8 cellular contexts compared by ENCODE assay signal in the genomic region with DNA sequence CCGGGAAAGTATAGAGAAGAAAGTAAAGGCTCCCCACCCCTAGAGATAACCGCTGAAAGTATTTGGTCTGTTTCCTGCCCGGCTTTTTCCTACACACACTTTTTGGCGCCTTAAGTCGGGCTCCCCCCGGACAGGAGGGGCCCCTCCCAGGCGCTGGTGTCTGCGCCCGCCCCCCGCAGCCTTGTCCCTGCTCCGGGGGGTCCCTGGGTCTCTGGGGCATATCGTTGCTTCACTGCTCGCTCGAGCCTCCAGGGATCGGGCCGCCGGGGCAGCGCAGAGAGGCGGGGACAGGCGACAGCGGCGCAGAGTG. TPM values are rescaled to one million over a fixed set of nuclear protein-coding genes. Genes with fewer than 3 reads are reported as not detected.
DNase-seq lines count a peak whose midpoint lies in the region; ATAC-seq and TF ChIP-seq lines count a peak whose summit lies in the region.

No MANE protein-coding gene starts in this region.

- H3K27me3 Mint-ChIP-seq in activated naive CD4-positive, alpha-beta T cell treated with anti-CD3 and anti-CD28 coated beads for 36 hours (ENCODE audit: low read depth) = peaks cover 35% of the 10 kb centered on the region
- H3K27me3 Mint-ChIP-seq in activated T-helper 1 cell treated with anti-CD3 and anti-CD28 coated beads, Interleukin-12 subunit alpha, Interleukin-12 subunit beta, Interleukin-2, Interleukin-4 antibody, amounts not matched to agents 30 ng/mL and 10 ng/mL and 1 ng/mL, durations not matched to agents 14 hours and 24 hours and 36 hours (ENCODE audit: insufficient read depth) = peaks cover 34% of the 10 kb centered on the region

- H3K36me3 Mint-ChIP-seq in activated naive CD4-positive, alpha-beta T cell treated with anti-CD3 and anti-CD28 coated beads for 36 hours (ENCODE audit: low read depth) = peaks cover 7% of the 10 kb centered on the region
- peaks cover 2% of the 10 kb centered on the region for H3K36me3 Mint-ChIP-seq in activated T-helper 1 cell treated with anti-CD3 and anti-CD28 coated beads, Interleukin-12 subunit alpha, Interleukin-12 subunit beta, Interleukin-2, Interleukin-4 antibody, amounts not matched to agents 30 ng/mL and 10 ng/mL and 1 ng/mL, durations not matched to agents 14 hours and 24 hours and 36 hours (ENCODE audit: low read depth)

- H3K36me3 ChIP-seq in left lung (peaks cover 0 to 32% of the 10 kb centered on the region in 2 donors), transverse colon (peaks cover 0 to 14% (median 0%) of the 10 kb centered on the region in 4 donors)

- H3K4me3 ChIP-seq in left lung (peak overlapping the region; percentile 32 to 53), transverse colon (peak overlapping the region; percentile 25 to 64 (median 46))

- in situ Hi-C loops in transverse colon (cut with MboI; ENCODE audit: low pct_ligation_motif_present in 1 of 4, low pct_unique_long_range_greater_than_20kb in 1 of 4, low sequenced_read_pairs in 3 of 4) = no loop called here

- H3K9me3 Mint-ChIP-seq in activated naive CD4-positive, alpha-beta T cell treated with anti-CD3 and anti-CD28 coated beads for 36 hours = no peaks in the 10 kb centered on the region
- H3K9me3 Mint-ChIP-seq in activated T-helper 1 cell treated with anti-CD3 and anti-CD28 coated beads, Interleukin-12 subunit alpha, Interleukin-12 subunit beta, Interleukin-2, Interleukin-4 antibody, amounts not matched to agents 30 ng/mL and 10 ng/mL and 1 ng/mL, durations not matched to agents 14 hours and 24 hours and 36 hours = no peaks in the 10 kb centered on the region

- TF ChIP-seq POLR2A in transverse colon (IDR thresholded peaks at IDR 0.05) = no peak

- 3% methylated on average over 16 of the region's 22 CpGs; no CpG with 5 or more reads in 1 of the 2 donors for WGBS in transverse colon (ENCODE audit: low coverage in 1 of 2), 2 donors

- H3K27ac ChIP-seq in left lung (peak overlapping the region; percentile 58 to 80), transverse colon (peak overlapping the region; percentile 91 to 95 (median 94))

- TF ChIP-seq CTCF in left lung (IDR thresholded peaks at IDR 0.05) (no peak), transverse colon (IDR thresholded peaks at IDR 0.05) (no peak)

- CTCF ChIA-PET in activated naive CD4-positive, alpha-beta T cell treated with anti-CD3 and anti-CD28 coated beads for 36 hours (lab: Charles Lee) = no interaction called here

- H3K27ac Mint-ChIP-seq in activated naive CD4-positive, alpha-beta T cell treated with anti-CD3 and anti-CD28 coated beads for 36 hours = no peak overlapping the region
- no peak overlapping the region for H3K27ac Mint-ChIP-seq in activated T-helper 1 cell treated with anti-CD3 and anti-CD28 coated beads, Interleukin-12 subunit alpha, Interleukin-12 subunit beta, Interleukin-2, Interleukin-4 antibody, amounts not matched to agents 30 ng/mL and 10 ng/mL and 1 ng/mL, durations not matched to agents 14 hours and 24 hours and 36 hours

- H3K9me3 ChIP-seq in left lung = no peaks in the 10 kb centered on the region
- H3K9me3 ChIP-seq in transverse colon = no peaks in the 10 kb centered on the region

- ATAC-seq in left lung (no peak), GM21423 (IDR thresholded peaks at IDR 0.05; ENCODE audit: unreplicated experiment) (no peak)

- no peak for DNase-seq in activated naive CD4-positive, alpha-beta T cell treated with anti-CD3 and anti-CD28 coated beads for 36 hours
- DNase-seq in activated naive CD4-positive, alpha-beta T cell treated with anti-CD3 and anti-CD28 coated beads, Interleukin-2, amount 50 U/mL, for 16 hours = no peak
- no peak for DNase-seq in activated T-helper 1 cell treated with anti-CD3 and anti-CD28 coated beads, Interleukin-12 subunit alpha, Interleukin-12 subunit beta, Interleukin-2, Interleukin-4 antibody, amounts not matched to agents 30 ng/mL and 10 ng/mL and 1 ng/mL, durations not matched to agents 14 hours and 24 hours and 36 hours (ENCODE audit: low spot score)
- DNase-seq in left lung = no peak
- no peak for DNase-seq in transverse colon
- no peak for DNase-seq in effector CD8-positive, alpha-beta T cell (lab: John Stamatoyannopoulos, UW)
- no peak for DNase-seq in globus pallidus (ENCODE audit: low spot score)

- H3K4me3 Mint-ChIP-seq in activated naive CD4-positive, alpha-beta T cell treated with anti-CD3 and anti-CD28 coated beads for 36 hours = peak overlapping the region; percentile 48
- peak overlapping the region; percentile 81 for H3K4me3 Mint-ChIP-seq in activated T-helper 1 cell treated with anti-CD3 and anti-CD28 coated beads, Interleukin-12 subunit alpha, Interleukin-12 subunit beta, Interleukin-2, Interleukin-4 antibody, amounts not matched to agents 30 ng/mL and 10 ng/mL and 1 ng/mL, durations not matched to agents 14 hours and 24 hours and 36 hours

- H3K27me3 ChIP-seq in left lung (peaks cover 7 to 45% of the 10 kb centered on the region in 2 donors), transverse colon (peaks cover 66% of the 10 kb centered on the region)

- intact Hi-C loops in activated naive CD4-positive, alpha-beta T cell treated with anti-CD3 and anti-CD28 coated beads for 36 hours (cut with micrococcal nuclease) = no loop called here
- intact Hi-C loops in activated T-helper 1 cell treated with anti-CD3 and anti-CD28 coated beads, Interleukin-12 subunit alpha, Interleukin-12 subunit beta, Interleukin-2, Interleukin-4 antibody, amounts not matched to agents 30 ng/mL and 10 ng/mL and 1 ng/mL, durations not matched to agents 14 hours and 24 hours and 36 hours (cut with micrococcal nuclease) = loop anchor here (1.0 kb wide), 1 partner anchor 7 kb away; no protein-coding TSS in a partner anchor
- intact Hi-C loops in left lung (cut with DNase I) = no loop called here
- intact Hi-C loops in transverse colon (cut with DNase I; ENCODE audit: low total_unique reads) = no loop called here

- peaks cover 47 to 92% of the 10 kb centered on the region in 2 donors for H3K4me1 ChIP-seq in left lung
- peaks cover 28 to 87% (median 78%) of the 10 kb centered on the region in 4 donors for H3K4me1 ChIP-seq in transverse colon

- no peak for TF ChIP-seq EP300 in transverse colon (IDR thresholded peaks at IDR 0.05; ENCODE audit: low read depth)

- H3K4me1 Mint-ChIP-seq in activated naive CD4-positive, alpha-beta T cell treated with anti-CD3 and anti-CD28 coated beads for 36 hours (ENCODE audit: low read depth) = peaks cover 32% of the 10 kb centered on the region
- H3K4me1 Mint-ChIP-seq in activated T-helper 1 cell treated with anti-CD3 and anti-CD28 coated beads, Interleukin-12 subunit alpha, Interleukin-12 subunit beta, Interleukin-2, Interleukin-4 antibody, amounts not matched to agents 30 ng/mL and 10 ng/mL and 1 ng/mL, durations not matched to agents 14 hours and 24 hours and 36 hours (ENCODE audit: low read depth) = peaks cover 6% of the 10 kb centered on the region

RNA-seq across cellular contexts. Expression of a gene that starts 0.9 kb away (rescaled TPM):
- under 1 TPM; 0.32 to 0.41 TPM for total RNA-seq in activated naive CD4-positive, alpha-beta T cell treated with anti-CD3 and anti-CD28 coated beads for 36 hours
- total RNA-seq in activated T-helper 1 cell treated with anti-CD3 and anti-CD28 coated beads, Interleukin-12 subunit alpha, Interleukin-12 subunit beta, Interleukin-2, Interleukin-4 antibody, amounts not matched to agents 30 ng/mL and 10 ng/mL and 1 ng/mL, durations not matched to agents 14 hours and 24 hours and 36 hours = 1.1 and 1.3 TPM in 2 replicates
- 10 to 100 TPM; 22.6 to 32.1 TPM for total RNA-seq in left lung
- 100 to 1,000 TPM in 3 of 4 donors, 10 to 100 TPM in 1; 82.7 to 373 (median 210) TPM for total RNA-seq in transverse colon

RNA-seq across cellular contexts. Expression of a gene that starts 6.0 kb away (rescaled TPM):
- 10 to 100 TPM; 16.3 to 18.1 TPM for total RNA-seq in activated naive CD4-positive, alpha-beta T cell treated with anti-CD3 and anti-CD28 coated beads for 36 hours
- 80.6 and 82.3 TPM in 2 replicates for total RNA-seq in activated T-helper 1 cell treated with anti-CD3 and anti-CD28 coated beads, Interleukin-12 subunit alpha, Interleukin-12 subunit beta, Interleukin-2, Interleukin-4 antibody, amounts not matched to agents 30 ng/mL and 10 ng/mL and 1 ng/mL, durations not matched to agents 14 hours and 24 hours and 36 hours
- total RNA-seq in left lung (100 to 1,000 TPM; 501 to 815 TPM), transverse colon (100 to 1,000 TPM; 252 to 650 (median 429) TPM)

RNA-seq across cellular contexts. Expression of a gene that starts 8.1 kb away (rescaled TPM):
- 10 to 100 TPM; 15.5 to 22.6 TPM for total RNA-seq in activated naive CD4-positive, alpha-beta T cell treated with anti-CD3 and anti-CD28 coated beads for 36 hours
- total RNA-seq in activated T-helper 1 cell treated with anti-CD3 and anti-CD28 coated beads, Interleukin-12 subunit alpha, Interleukin-12 subunit beta, Interleukin-2, Interleukin-4 antibody, amounts not matched to agents 30 ng/mL and 10 ng/mL and 1 ng/mL, durations not matched to agents 14 hours and 24 hours and 36 hours = 63.3 and 64.0 TPM in 2 replicates
- total RNA-seq in left lung (100 to 1,000 TPM in 1 of 2 donors, 10 to 100 TPM in 1; 96.3 to 128 TPM), transverse colon (100 to 1,000 TPM in 3 of 4 donors, 10 to 100 TPM in 1; 61.7 to 821 (median 134) TPM)

RNA-seq across cellular contexts. Expression of a gene that starts 15.5 kb away (rescaled TPM):
- total RNA-seq in activated naive CD4-positive, alpha-beta T cell treated with anti-CD3 and anti-CD28 coated beads for 36 hours = 10 to 100 TPM; 68.1 to 68.2 TPM
- total RNA-seq in activated T-helper 1 cell treated with anti-CD3 and anti-CD28 coated beads, Interleukin-12 subunit alpha, Interleukin-12 subunit beta, Interleukin-2, Interleukin-4 antibody, amounts not matched to agents 30 ng/mL and 10 ng/mL and 1 ng/mL, durations not matched to agents 14 hours and 24 hours and 36 hours = 114 and 126 TPM in 2 replicates
- total RNA-seq in left lung (100 to 1,000 TPM; 140 to 227 TPM), transverse colon (10 to 100 TPM in 3 of 4 donors, 1 to 10 TPM in 1; 9.7 to 66.6 (median 32.7) TPM)

RNA-seq across cellular contexts. Expression of a gene that starts 15.9 kb away (rescaled TPM):
- total RNA-seq in activated naive CD4-positive, alpha-beta T cell treated with anti-CD3 and anti-CD28 coated beads for 36 hours = 1 to 10 TPM; 5.0 to 6.3 TPM
- 12.8 and 13.9 TPM in 2 replicates for total RNA-seq in activated T-helper 1 cell treated with anti-CD3 and anti-CD28 coated beads, Interleukin-12 subunit alpha, Interleukin-12 subunit beta, Interleukin-2, Interleukin-4 antibody, amounts not matched to agents 30 ng/mL and 10 ng/mL and 1 ng/mL, durations not matched to agents 14 hours and 24 hours and 36 hours
- total RNA-seq in left lung (100 to 1,000 TPM; 129 to 132 TPM), transverse colon (10 to 100 TPM; 25.1 to 75.0 (median 32.4) TPM)

Comparison
In these comparisons a context has a peak if more than half of its experiments do, and no peak if none do; other contexts are left out.
1. RNA of a gene that starts 0.9 kb away (total RNA-seq): 82.7 to 373 TPM in transverse colon and 22.6 to 32.1 TPM in left lung; 1.1 to 1.3 TPM in activated T-helper 1 cell treated with anti-CD3 and anti-CD28 coated beads, Interleukin-12 subunit alpha, Interleukin-12 subunit beta, Interleukin-2, Interleukin-4 antibody, amounts not matched to agents 30 ng/mL and 10 ng/mL and 1 ng/mL, durations not matched to agents 14 hours and 24 hours and 36 hours and 0.32 to 0.41 TPM in activated naive CD4-positive, alpha-beta T cell treated with anti-CD3 and anti-CD28 coated beads for 36 hours; every median in the first group is over 10 times any median in the second.